ENCODE assay signal across 8 cellular contexts in the genomic region with DNA sequence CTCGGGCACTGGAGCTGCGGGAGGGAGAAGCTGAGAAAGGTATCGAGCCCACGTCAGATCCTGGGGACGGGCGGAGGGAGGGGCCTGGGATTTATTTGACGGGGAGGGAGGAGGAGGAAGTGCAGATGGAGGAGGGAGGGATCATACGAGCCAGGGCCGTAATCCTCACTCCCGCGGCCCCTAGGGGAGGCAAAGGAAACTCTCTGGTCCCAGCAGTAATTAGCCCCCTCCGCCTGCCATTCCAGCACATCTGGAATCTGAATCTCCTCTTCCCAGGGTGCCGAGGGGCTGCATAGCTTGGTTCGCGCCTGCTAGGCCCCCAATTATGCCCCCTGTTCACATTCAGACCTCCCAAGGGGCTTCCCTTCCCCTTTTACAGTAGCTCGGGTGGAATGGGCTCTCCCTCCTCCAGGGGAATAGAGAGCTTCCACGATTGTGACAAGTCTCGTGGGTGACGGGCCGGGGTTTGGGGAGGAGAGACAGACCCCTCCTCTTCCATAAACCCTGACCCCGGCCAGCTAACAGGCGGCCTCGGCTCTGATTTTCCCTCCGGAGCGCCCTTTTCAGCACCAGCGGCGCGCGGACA. TPM values are rescaled to one million over a fixed set of nuclear protein-coding genes. Genes with fewer than 3 reads are reported as not detected.
DNase-seq lines count a peak whose midpoint lies in the region; ATAC-seq and TF ChIP-seq lines count a peak whose summit lies in the region.

A gene (minus strand): TSS at position 35 of the 586 bp plus-strand sequence. CDS start 531 bp downstream, outside the sequence.

- H3K4me3 ChIP-seq in ectodermal cell (ENCODE audit: insufficient read depth, low read depth, low read length), result peak within 1 kb of the TSS; percentile 54
- peak within 1 kb of the TSS; percentile 67 for H3K4me3 ChIP-seq in lung

- H3K4me1 Mint-ChIP-seq in T-helper 1 cell treated with Interleukin-12 subunit alpha and Interleukin-12 subunit beta and Interleukin-4 antibody, amounts not matched to agents 30 μg/mL and 1 μg/mL, for 36 hours (ENCODE audit: low read depth), result peaks cover 13% of the 10 kb centered on the region

- no peaks in the 10 kb centered on the region for H3K36me3 Mint-ChIP-seq in T-helper 1 cell treated with Interleukin-12 subunit alpha and Interleukin-12 subunit beta and Interleukin-4 antibody, amounts not matched to agents 30 μg/mL and 1 μg/mL, for 36 hours (ENCODE audit: low read depth)

- H3K4me1 ChIP-seq in ectodermal cell (ENCODE audit: control insufficient read depth, insufficient read depth, low read length) (peaks cover 14% of the 10 kb centered on the region), lung (ENCODE audit: control insufficient read depth in 2 of 2, insufficient read depth in 2 of 2, low read length in 2 of 2) (peaks cover 0 to 12% of the 10 kb centered on the region in 2 donors)

- H3K36me3 ChIP-seq in ectodermal cell (ENCODE audit: control insufficient read depth, insufficient read depth, low read length), result no peaks in the 10 kb centered on the region
- no peaks in the 10 kb centered on the region for H3K36me3 ChIP-seq in lung (ENCODE audit: control insufficient read depth in 2 of 2, insufficient read depth in 2 of 2, low read length in 2 of 2)

- DNase-seq in activated effector memory CD4-positive, alpha-beta T cell treated with anti-CD3 and anti-CD28 coated beads, Interleukin-2, amount 50 U/mL, for 16 hours, result peak; percentile 92
- no peak for DNase-seq in activated effector memory CD4-positive, alpha-beta T cell treated with Interleukin-2 at 50 U/mL for 16 hours
- peak; percentile 97 for DNase-seq in NCI-H146 treated with DMSO at 0.1 percent for 48 hours (lab: John Stamatoyannopoulos, UW; ENCODE audit: unreplicated experiment)
- peak; percentile 79 for DNase-seq in lung (ENCODE audit: low spot score)
- peak; percentile 61 for DNase-seq in stimulated activated CD8-positive, alpha-beta memory T cell treated with anti-CD3 and anti-CD28 coated beads, Interleukin-15, amount 100 ng/mL, for 1 hour (ENCODE audit: low read depth)

- H3K27me3 Mint-ChIP-seq in T-helper 1 cell treated with Interleukin-12 subunit alpha and Interleukin-12 subunit beta and Interleukin-4 antibody, amounts not matched to agents 30 μg/mL and 1 μg/mL, for 36 hours (ENCODE audit: low read depth), result peaks cover 32% of the 10 kb centered on the region

- TF ChIP-seq CTCF in lung (IDR thresholded peaks at IDR 0.05; ENCODE audit: control extremely low read depth, extremely low read depth), result no peak

- peak within 1 kb of the TSS; percentile 30 for H3K27ac ChIP-seq in ectodermal cell (ENCODE audit: insufficient read depth, low read depth, low read length, poor library complexity, severe bottlenecking)
- peak within 1 kb of the TSS in 1 of 2 donors; percentile 26 for H3K27ac ChIP-seq in lung (ENCODE audit: low read depth in 1 of 2, low read length in 1 of 2)

- ATAC-seq in lung (ENCODE audit: insufficient read depth, low FRiP score) (peak; percentile 76), GM21528 (IDR thresholded peaks at IDR 0.05; ENCODE audit: low FRiP score, unreplicated experiment) (no peak)

- no peaks in the 10 kb centered on the region for H3K9me3 Mint-ChIP-seq in T-helper 1 cell treated with Interleukin-12 subunit alpha and Interleukin-12 subunit beta and Interleukin-4 antibody, amounts not matched to agents 30 μg/mL and 1 μg/mL, for 36 hours

- no peak within 1 kb of the TSS for H3K27ac Mint-ChIP-seq in T-helper 1 cell treated with Interleukin-12 subunit alpha and Interleukin-12 subunit beta and Interleukin-4 antibody, amounts not matched to agents 30 μg/mL and 1 μg/mL, for 36 hours

- H3K9me3 ChIP-seq in ectodermal cell (ENCODE audit: control insufficient read depth, low read length) (no peaks in the 10 kb centered on the region), lung (ENCODE audit: control insufficient read depth in 2 of 2, insufficient read depth in 1 of 2, low read length in 1 of 2) (peaks cover 0 to 2% of the 10 kb centered on the region in 2 donors)

- WGBS in ectodermal cell, 2 experiments, result 0 to 1% methylated on average over 29 of the region's 29 CpGs
- 0 to 1% methylated on average over 25 to 29 of the region's 29 CpGs for WGBS in lung, 2 donors

- H3K27me3 ChIP-seq in ectodermal cell (ENCODE audit: control insufficient read depth, insufficient read depth, low read length, poor library complexity, severe bottlenecking) (peaks cover 8% of the 10 kb centered on the region), lung (ENCODE audit: control insufficient read depth, insufficient read depth) (no peaks in the 10 kb centered on the region)

- peak within 1 kb of the TSS; percentile 73 for H3K4me3 Mint-ChIP-seq in T-helper 1 cell treated with Interleukin-12 subunit alpha and Interleukin-12 subunit beta and Interleukin-4 antibody, amounts not matched to agents 30 μg/mL and 1 μg/mL, for 36 hours

RNA-seq across cellular contexts. Expression of the gene that starts here (rescaled TPM):
- 50.9 TPM for polyA plus RNA-seq in ectodermal cell (2013, experiment 1 of 4)
- 53.6 TPM for polyA plus RNA-seq in ectodermal cell (2013, experiment 2 of 4)
- polyA plus RNA-seq in ectodermal cell (2013, experiment 3 of 4), result 36.4 TPM
- 40.7 TPM for polyA plus RNA-seq in ectodermal cell (2013, experiment 4 of 4)
- total RNA-seq in lung, result 10 to 100 TPM in 1 of 2 donors, 1 to 10 TPM in 1; 6.4 to 19.2 TPM
- 1 to 10 TPM; 4.6 to 5.8 TPM for polyA plus RNA-seq in lung
